Comparison of ENCODE assay signal across 23 cellular contexts in the genomic region with DNA sequence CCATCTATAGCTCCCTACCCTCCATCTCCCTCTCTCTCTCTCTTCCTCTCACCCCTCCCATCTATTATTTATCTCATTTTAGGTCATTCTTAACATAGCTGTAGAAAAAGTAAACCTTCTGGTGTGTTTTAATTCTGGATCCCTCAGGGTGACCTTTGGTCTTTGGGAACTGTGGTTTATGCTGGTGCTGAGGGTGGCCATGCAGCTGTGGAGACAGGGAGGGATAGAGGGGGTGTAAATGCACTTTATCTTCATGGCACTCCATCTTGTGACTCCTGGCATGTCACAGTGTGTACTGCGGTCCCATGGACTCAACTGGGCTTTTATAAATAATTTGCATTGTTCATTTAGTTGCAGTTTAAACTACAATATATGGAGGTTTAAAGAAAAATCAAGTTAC. TPM values are rescaled to one million over a fixed set of nuclear protein-coding genes. Genes with fewer than 3 reads are reported as not detected.
A peak's percentile ranks its signal among the peaks of the same experiment; 100 is the strongest.
DNase-seq lines count a peak whose midpoint lies in the region; ATAC-seq, FAIRE-seq and TF ChIP-seq lines count a peak whose summit lies in the region.
"Had no signal": no experiment of that assay in that cellular context is flagged by ENCODE, and none has a peak within 500 bp of the region (broad histone marks: within the 10 kb centered on the region; RNA-seq: fewer than 3 reads in every experiment).

No MANE protein-coding gene starts in this region.

- no peaks in the 10 kb centered on the region for H3K27me3 Mint-ChIP-seq in activated T-helper 2 cell treated with anti-CD3 and anti-CD28 coated beads, Interferon-gamma antibody, Interleukin-2, Interleukin-4, amounts not matched to agents 10 μg/mL and 5 μg/mL and 100 μg/mL, durations not matched to agents 14 hours and 24 hours and 36 hours (ENCODE audit: low read depth)
- H3K27me3 Mint-ChIP-seq: CD4-positive, CD25-positive, alpha-beta regulatory T cell had no signal

- H3K27ac Mint-ChIP-seq in activated T-helper 2 cell treated with anti-CD3 and anti-CD28 coated beads, Interferon-gamma antibody, Interleukin-2, Interleukin-4, amounts not matched to agents 10 μg/mL and 5 μg/mL and 100 μg/mL, durations not matched to agents 14 hours and 24 hours and 36 hours, result peak overlapping the region; percentile 61
- H3K27ac Mint-ChIP-seq: B cell; CD8-positive, alpha-beta T cell had no signal

- TF ChIP-seq CTCF in HepG2 (CRISPR knock-in tag; IDR thresholded peaks at IDR 0.05) (no peak), right lobe of liver (IDR thresholded peaks at IDR 0.05) (no peak), fibroblast of villous mesenchyme (IDR thresholded peaks at IDR 0.05; ENCODE audit: insufficient read depth, low read depth, low read length) (no peak)

- WGBS in HepG2 (ENCODE audit: low lambda C conversion rate), result 83% methylated on average over 1 of the region's 1 CpG
- 100% methylated on average over 1 of the region's 1 CpG for WGBS in right lobe of liver (ENCODE audit: insufficient coverage, low coverage, low lambda C conversion rate, missing lambda C conversion rate)

- no peaks in the 10 kb centered on the region for H3K79me2 ChIP-seq in HepG2 (ENCODE audit: insufficient read depth, low read length)

- intact Hi-C loops in HepG2 (cut with micrococcal nuclease; ENCODE audit: unreplicated experiment), result no loop called here
- intact Hi-C loops in right lobe of liver (cut with DNase I), result no loop called here
- intact Hi-C loops in activated T-helper 2 cell treated with anti-CD3 and anti-CD28 coated beads, Interferon-gamma antibody, Interleukin-2, Interleukin-4, amounts not matched to agents 10 μg/mL and 5 μg/mL and 100 μg/mL, durations not matched to agents 14 hours and 24 hours and 36 hours (cut with micrococcal nuclease), result loop anchor here (5.0 kb wide), 2 partner anchors 228 to 428 kb away; no protein-coding TSS in a partner anchor

- TF ChIP-seq POLR2A in HepG2 (IDR thresholded peaks at IDR 0.05; ENCODE audit: insufficient read depth in 1 of 2, low read depth in 2 of 2, low read length in 2 of 2) (no peak), right lobe of liver (IDR thresholded peaks at IDR 0.05) (no peak)

- ATAC-seq in HepG2 (no peak), right lobe of liver (no peak), GM18517 (IDR thresholded peaks at IDR 0.05; ENCODE audit: unreplicated experiment) (no peak)
- ATAC-seq: CD8-positive, alpha-beta T cell had no signal

- no peak overlapping the region for H3K4me3 ChIP-seq in HepG2 (replicated peaks in 1 of 3; ENCODE audit: insufficient read depth in 1 of 3, low read depth in 2 of 3, low read length in 3 of 3)
- no peak overlapping the region for H3K4me3 ChIP-seq in right lobe of liver
- no peak overlapping the region for H3K4me3 ChIP-seq in fibroblast of villous mesenchyme (ENCODE audit: low read depth, low read length)
- H3K4me3 ChIP-seq: BLaER1, GM23248 had no signal

- no peak for TF ChIP-seq RAD21 in HepG2 (CRISPR knock-in tag; IDR thresholded peaks at IDR 0.05)

- no peak overlapping the region for H3K4me3 Mint-ChIP-seq in activated T-helper 2 cell treated with anti-CD3 and anti-CD28 coated beads, Interferon-gamma antibody, Interleukin-2, Interleukin-4, amounts not matched to agents 10 μg/mL and 5 μg/mL and 100 μg/mL, durations not matched to agents 14 hours and 24 hours and 36 hours (ENCODE audit: low read depth)
- H3K4me3 Mint-ChIP-seq: B cell; CD4-positive, CD25-positive, alpha-beta regulatory T cell; CD8-positive, alpha-beta T cell had no signal

- peaks cover 15% of the 10 kb centered on the region for H3K36me3 Mint-ChIP-seq in activated T-helper 2 cell treated with anti-CD3 and anti-CD28 coated beads, Interferon-gamma antibody, Interleukin-2, Interleukin-4, amounts not matched to agents 10 μg/mL and 5 μg/mL and 100 μg/mL, durations not matched to agents 14 hours and 24 hours and 36 hours (ENCODE audit: low read depth)
- H3K36me3 Mint-ChIP-seq: CD4-positive, CD25-positive, alpha-beta regulatory T cell; CD8-positive, alpha-beta T cell had no signal

- BruUV-seq in HepG2 (replicated peaks; lab: Mats Ljungman, UMichigan), result no TSS peak

- no peak for TF ChIP-seq EP300 in HepG2 (IDR thresholded peaks at IDR 0.05; ENCODE audit: low read depth in 2 of 2, low read length in 2 of 2)
- no peak for TF ChIP-seq EP300 in HepG2 (CRISPR knock-in tag; IDR thresholded peaks at IDR 0.05; ENCODE audit: borderline replicate concordance)

- DNase-seq in HepG2 (ENCODE audit: low spot score) (no peak), right lobe of liver (no peak), fibroblast of villous mesenchyme (ENCODE audit: low read depth) (peak; percentile 17), ureter (ENCODE audit: low spot score) (no peak), A172 (ENCODE audit: low spot score) (no peak)
- DNase-seq in activated T-helper 2 cell treated with anti-CD3 and anti-CD28 coated beads, Interferon-gamma antibody, Interleukin-2, Interleukin-4, amounts not matched to agents 10 μg/mL and 5 μg/mL and 100 μg/mL, durations not matched to agents 14 hours and 24 hours and 36 hours (ENCODE audit: low spot score), result no peak
- DNase-seq: Caco-2; CD4-positive, CD25-positive, alpha-beta regulatory T cell; CD8-positive, alpha-beta T cell; DMS153; DND-41; GM23248; H7; HCEC 1CT had no signal

- H3K4me1 Mint-ChIP-seq in activated T-helper 2 cell treated with anti-CD3 and anti-CD28 coated beads, Interferon-gamma antibody, Interleukin-2, Interleukin-4, amounts not matched to agents 10 μg/mL and 5 μg/mL and 100 μg/mL, durations not matched to agents 14 hours and 24 hours and 36 hours (ENCODE audit: low read depth), result peaks cover 42% of the 10 kb centered on the region
- H3K4me1 Mint-ChIP-seq: B cell had no signal

- in situ Hi-C loops in HepG2 (cut with HindIII; ENCODE audit: extremely low pct_ligation_motif_present, low pct_unique_long_range_greater_than_20kb), result no loop called here

- no peaks in the 10 kb centered on the region for H3K9me3 ChIP-seq in HepG2 (ENCODE audit: low read length)
- H3K9me3 ChIP-seq in right lobe of liver, result no peaks in the 10 kb centered on the region
- H3K9me3 ChIP-seq: Caco-2 had no signal

- H3K9ac ChIP-seq in HepG2 (ENCODE audit: insufficient read depth, low read depth, low read length), result no peak overlapping the region
- H3K9ac ChIP-seq: BLaER1, GM23248 had no signal

- H3K36me3 ChIP-seq in HepG2 (replicated peaks in 1 of 2; ENCODE audit: control insufficient read depth in 1 of 2, insufficient read depth in 2 of 2, low read length in 2 of 2) (no peaks in the 10 kb centered on the region), right lobe of liver (no peaks in the 10 kb centered on the region)
- H3K36me3 ChIP-seq: BLaER1 had no signal

- POLR2A ChIA-PET in HepG2 (lab: Yijun Ruan, JAX), result no interaction called here

- CTCF ChIA-PET in HepG2 (lab: Yijun Ruan, JAX; ENCODE audit: low intra/inter-chr PET ratio, low total read pairs), result no interaction called here

- FAIRE-seq in HepG2 (lab: Jason Lieb, UNC), result no peak
- FAIRE-seq: A204.1, G401.6, GM12892, GM19239, H1 had no signal

- no peaks in the 10 kb centered on the region for H3K27me3 ChIP-seq in HepG2 (ENCODE audit: control insufficient read depth in 1 of 2, insufficient read depth in 2 of 2, low read length in 2 of 2)
- no peaks in the 10 kb centered on the region for H3K27me3 ChIP-seq in right lobe of liver
- H3K27me3 ChIP-seq: BLaER1 had no signal

- H3K9me3 Mint-ChIP-seq in activated T-helper 2 cell treated with anti-CD3 and anti-CD28 coated beads, Interferon-gamma antibody, Interleukin-2, Interleukin-4, amounts not matched to agents 10 μg/mL and 5 μg/mL and 100 μg/mL, durations not matched to agents 14 hours and 24 hours and 36 hours, result peaks cover 13% of the 10 kb centered on the region
- H3K9me3 Mint-ChIP-seq: CD4-positive, CD25-positive, alpha-beta regulatory T cell; CD8-positive, alpha-beta T cell had no signal

- H3K4me1 ChIP-seq in HepG2 (ENCODE audit: insufficient read depth, low read length) (peaks cover 48% of the 10 kb centered on the region), right lobe of liver (no peaks in the 10 kb centered on the region)
- H3K4me1 ChIP-seq: Caco-2 had no signal

- no peak overlapping the region for H2AFZ ChIP-seq in HepG2 (ENCODE audit: low read length)
- H2AFZ ChIP-seq: GM23248 had no signal

- H3K4me2 ChIP-seq in HepG2 (ENCODE audit: low read depth, low read length), result no peak overlapping the region
- H3K4me2 ChIP-seq: BLaER1 had no signal

- H4K20me1 ChIP-seq in HepG2 (ENCODE audit: insufficient read depth, low read length), result no peaks in the 10 kb centered on the region
- H4K20me1 ChIP-seq: BLaER1 had no signal

- H3K27ac ChIP-seq in HepG2 (ENCODE audit: extremely low read length, insufficient read depth, low read length) (no peak overlapping the region), right lobe of liver (no peak overlapping the region)
- H3K27ac ChIP-seq: BLaER1, C4-2B, GM23248 had no signal

RNA-seq across cellular contexts. Expression of gene RUNX1, which starts 50.2 kb away (rescaled TPM):
- total RNA-seq in HepG2 (2016; rRNA removed; fragmentation: Illumina TruSeq; extraction: Trizol) (4.4 and 5.4 TPM in 2 replicates), right lobe of liver (10 to 100 TPM in 1 of 6 experiments, 1 to 10 TPM in 5; 2.9 to 18.3 (median 4.3) TPM), fibroblast of villous mesenchyme (21.6 and 37.4 TPM in 2 replicates), ureter (84.0 TPM)
- total RNA-seq in HepG2 (2016; cell fraction: cytosol; rRNA removed; fragmentation: Illumina TruSeq; extraction: Trizol; ENCODE audit: low read depth), result 2.4 and 2.8 TPM in 2 replicates
- 4.1 and 5.5 TPM in 2 replicates for total RNA-seq in HepG2 (2016; cell fraction: insoluble cytoplasmic fraction; rRNA removed; fragmentation: Illumina TruSeq; extraction: Trizol)
- total RNA-seq in HepG2 (2016; cell fraction: membrane; rRNA removed; fragmentation: Illumina TruSeq; extraction: Trizol), result 5.1 and 5.5 TPM in 2 replicates
- 16.6 and 18.1 TPM in 2 replicates for total RNA-seq in HepG2 (2016; cell fraction: nucleus; rRNA removed; fragmentation: Illumina TruSeq; extraction: Trizol)
- polyA plus RNA-seq in HepG2 (2011; rRNA removed), result 5.8 and 6.4 TPM in 2 replicates
- polyA plus RNA-seq in HepG2 (2011; cell fraction: cytosol; rRNA removed), result 3.0 and 3.1 TPM in 2 replicates
- polyA plus RNA-seq in HepG2 (2011; cell fraction: nucleus; rRNA removed), result 18.7 and 27.2 TPM in 2 replicates
- 6.5 and 6.7 TPM in 2 replicates for polyA plus RNA-seq in HepG2 (2012)
- 2.4 and 2.8 TPM in 2 replicates for polyA plus RNA-seq in HepG2 (2016; cell fraction: cytosol; fragmentation: Illumina TruSeq; extraction: Trizol; ENCODE audit: low read depth)
- polyA plus RNA-seq in HepG2 (2016; cell fraction: insoluble cytoplasmic fraction; fragmentation: Illumina TruSeq; extraction: Trizol; ENCODE audit: low read depth), result 7.5 and 8.8 TPM in 2 replicates
- 5.2 and 5.9 TPM in 2 replicates for polyA plus RNA-seq in HepG2 (2016; cell fraction: membrane; fragmentation: Illumina TruSeq; extraction: Trizol; ENCODE audit: low read depth)
- polyA plus RNA-seq in HepG2 (2016; cell fraction: nucleus; fragmentation: Illumina TruSeq; extraction: Trizol; ENCODE audit: insufficient read depth, low read depth), result 13.0 and 13.3 TPM in 2 replicates
- polyA minus RNA-seq in HepG2 (2011; rRNA and poly(A)+ RNA removed; ENCODE audit: low replicate concordance), result 10.3 and 32.7 TPM in 2 replicates
- 3.1 and 6.2 TPM in 2 replicates for polyA minus RNA-seq in HepG2 (2011; cell fraction: cytosol; rRNA and poly(A)+ RNA removed)
- polyA minus RNA-seq in HepG2 (2011; cell fraction: nucleus; rRNA and poly(A)+ RNA removed), result 103 and 105 TPM in 2 replicates
- 120 and 121 TPM in 2 replicates for total RNA-seq in activated T-helper 2 cell treated with anti-CD3 and anti-CD28 coated beads, Interferon-gamma antibody, Interleukin-2, Interleukin-4, amounts not matched to agents 10 μg/mL and 5 μg/mL and 100 μg/mL, durations not matched to agents 14 hours and 24 hours and 36 hours
- 38.2 and 48.1 TPM in 2 replicates for total RNA-seq in A172 (2014; rRNA removed; shearing (Covaris generic))
